8 cellular contexts compared by ENCODE assay signal in genomic region chr10:109914966-109915365, GRCh38. TPM values are rescaled to one million over a fixed set of nuclear protein-coding genes. Genes with fewer than 3 reads are reported as not detected.
DNase-seq lines count a peak whose midpoint lies in the region; ATAC-seq lines count a peak whose summit lies in the region.

No MANE protein-coding gene starts in this region.

- H3K4me2 ChIP-seq in mesenchymal stem cell (ENCODE audit: low read length, poor library complexity, severe bottlenecking) (no peak overlapping the region), mesendoderm (ENCODE audit: low read length) (no peak overlapping the region)

- peak overlapping the region; percentile 77 for H3K4me3 Mint-ChIP-seq in activated naive CD8-positive, alpha-beta T cell treated with anti-CD3 and anti-CD28 coated beads, Interleukin-2, amount 10 ng/mL, durations not matched to agents 7 days and 5 days

- no peak overlapping the region for H2BK5ac ChIP-seq in mesenchymal stem cell (ENCODE audit: low read depth, low read length, poor library complexity, severe bottlenecking)
- no peak overlapping the region for H2BK5ac ChIP-seq in mesendoderm (ENCODE audit: low read length)

- peaks cover 69% of the 10 kb centered on the region for H3K4me1 Mint-ChIP-seq in activated naive CD8-positive, alpha-beta T cell treated with anti-CD3 and anti-CD28 coated beads, Interleukin-2, amount 10 ng/mL, durations not matched to agents 7 days and 5 days

- H3K27me3 ChIP-seq in mesenchymal stem cell (ENCODE audit: control insufficient read depth in 1 of 2, insufficient read depth in 1 of 2, low read length in 2 of 2) (no peaks in the 10 kb centered on the region), mesendoderm (ENCODE audit: insufficient read depth, low read length, poor library complexity) (no peaks in the 10 kb centered on the region)

- no peak overlapping the region for H2AFZ ChIP-seq in mesenchymal stem cell (ENCODE audit: low read depth, low read length)

- no peak overlapping the region for H2BK12ac ChIP-seq in mesenchymal stem cell (ENCODE audit: low read length in 2 of 2)

- peaks cover 3% of the 10 kb centered on the region for H3K4me1 ChIP-seq in mesenchymal stem cell (ENCODE audit: control insufficient read depth, insufficient read depth, low read depth, low read length)
- no peaks in the 10 kb centered on the region for H3K4me1 ChIP-seq in mesendoderm (ENCODE audit: control insufficient read depth, low read depth, low read length)

- no peak overlapping the region for H3K4me3 ChIP-seq in mesenchymal stem cell (ENCODE audit: insufficient read depth in 1 of 2, low read depth in 1 of 2, low read length in 2 of 2)
- H3K4me3 ChIP-seq in mesendoderm (ENCODE audit: low read length), result no peak overlapping the region

- no peak overlapping the region for H2BK120ac ChIP-seq in mesenchymal stem cell (ENCODE audit: low read depth, low read length)
- no peak overlapping the region for H2BK120ac ChIP-seq in mesendoderm (ENCODE audit: low read depth, low read length)

- H2BK15ac ChIP-seq in mesenchymal stem cell (ENCODE audit: low read depth, poor library complexity, severe bottlenecking), result no peak overlapping the region
- no peak overlapping the region for H2BK15ac ChIP-seq in mesendoderm (replicated peaks; ENCODE audit: low read depth)

- H3K23ac ChIP-seq in mesenchymal stem cell (ENCODE audit: low read length in 2 of 2) (no peak overlapping the region), mesendoderm (ENCODE audit: low read length) (no peak overlapping the region)

- peak; percentile 87 for ATAC-seq in activated naive CD8-positive, alpha-beta T cell treated with anti-CD3 and anti-CD28 coated beads, Interleukin-2, amount 10 ng/mL, durations not matched to agents 7 days and 5 days (ENCODE audit: low read depth)
- ATAC-seq in HG03139 (IDR thresholded peaks at IDR 0.05; ENCODE audit: unreplicated experiment), result no peak

- H3K27ac Mint-ChIP-seq in activated naive CD8-positive, alpha-beta T cell treated with anti-CD3 and anti-CD28 coated beads, Interleukin-2, amount 10 ng/mL, durations not matched to agents 7 days and 5 days, result peak overlapping the region; percentile 73

- H3K36me3 ChIP-seq in mesenchymal stem cell (ENCODE audit: control insufficient read depth in 1 of 2, insufficient read depth in 2 of 2, low read depth in 1 of 2, low read length in 2 of 2), result peaks cover 9 to 35% of the 10 kb centered on the region in 2 experiments
- H3K36me3 ChIP-seq in mesendoderm (ENCODE audit: control insufficient read depth, insufficient read depth, low read length), result no peaks in the 10 kb centered on the region

- no peaks in the 10 kb centered on the region for H3K9me3 ChIP-seq in mesenchymal stem cell (ENCODE audit: control insufficient read depth, low read length)

- no peak overlapping the region for H3K56ac ChIP-seq in mesendoderm (ENCODE audit: low read length)

- H3K18ac ChIP-seq in mesenchymal stem cell (ENCODE audit: low read depth in 1 of 2, low read length in 2 of 2) (no peak overlapping the region), mesendoderm (ENCODE audit: low read length) (no peak overlapping the region)

- peak; percentile 34 for DNase-seq in stimulated activated CD4-positive, alpha-beta T cell treated with anti-CD3 and anti-CD28 coated beads, Interleukin-1b, Interleukin-23, amount 100 ng/mL, for 48 hours
- DNase-seq in stimulated activated CD4-positive, alpha-beta T cell treated with anti-CD3 and anti-CD28 coated beads, Interleukin-2, amount 100 ng/mL, for 48 hours, result no peak
- peak; percentile 72 to 94 for DNase-seq in NOMO-1 (lab: John Stamatoyannopoulos, UW; ENCODE audit: unreplicated experiment in 2 of 2)
- DNase-seq in activated naive CD8-positive, alpha-beta T cell treated with anti-CD3 and anti-CD28 coated beads, Interleukin-2, amount 10 ng/mL, durations not matched to agents 7 days and 5 days, result no peak
- DNase-seq in mesenchymal stem cell, result peak; percentile 91
- no peak for DNase-seq in mesendoderm
- no peak for DNase-seq in NCI-H748 (lab: John Stamatoyannopoulos, UW; ENCODE audit: unreplicated experiment)

- H3K9ac ChIP-seq in mesenchymal stem cell (ENCODE audit: low read length) (peak overlapping the region; percentile 28), mesendoderm (ENCODE audit: low read length) (no peak overlapping the region)

- no peaks in the 10 kb centered on the region for H3K79me2 ChIP-seq in mesendoderm (ENCODE audit: control insufficient read depth, insufficient read depth, low read length)

- POLR2A ChIA-PET in activated naive CD8-positive, alpha-beta T cell treated with anti-CD3 and anti-CD28 coated beads, Interleukin-2, amount 10 ng/mL, durations not matched to agents 7 days and 5 days (lab: Charles Lee), result no interaction called here

- peaks cover 5% of the 10 kb centered on the region for H3K9me3 Mint-ChIP-seq in activated naive CD8-positive, alpha-beta T cell treated with anti-CD3 and anti-CD28 coated beads, Interleukin-2, amount 10 ng/mL, durations not matched to agents 7 days and 5 days

- H4K5ac ChIP-seq in mesendoderm (ENCODE audit: low read length), result no peak overlapping the region

- no peak overlapping the region for H3K14ac ChIP-seq in mesenchymal stem cell (ENCODE audit: low read length in 2 of 2)

- H3K27me3 Mint-ChIP-seq in activated naive CD8-positive, alpha-beta T cell treated with anti-CD3 and anti-CD28 coated beads, Interleukin-2, amount 10 ng/mL, durations not matched to agents 7 days and 5 days, result no peaks in the 10 kb centered on the region

- H3K27ac ChIP-seq in mesenchymal stem cell (ENCODE audit: low read length, poor library complexity, severe bottlenecking) (peak overlapping the region; percentile 88), mesendoderm (ENCODE audit: low read depth, low read length) (no peak overlapping the region)

- no peak overlapping the region for H3K4ac ChIP-seq in mesenchymal stem cell (ENCODE audit: low read depth in 1 of 2, low read length in 2 of 2)
- H3K4ac ChIP-seq in mesendoderm (ENCODE audit: low read depth, low read length), result no peak overlapping the region

- H3K79me1 ChIP-seq in mesenchymal stem cell (replicated peaks; ENCODE audit: low read length, poor library complexity, severe bottlenecking) (peaks cover 5% of the 10 kb centered on the region), mesendoderm (ENCODE audit: low read length) (peaks cover 5% of the 10 kb centered on the region)

- peaks cover 69% of the 10 kb centered on the region for H3K36me3 Mint-ChIP-seq in activated naive CD8-positive, alpha-beta T cell treated with anti-CD3 and anti-CD28 coated beads, Interleukin-2, amount 10 ng/mL, durations not matched to agents 7 days and 5 days

- H2AK5ac ChIP-seq in mesenchymal stem cell (ENCODE audit: low read length, severe bottlenecking), result no peak overlapping the region
- no peak overlapping the region for H2AK5ac ChIP-seq in mesendoderm (ENCODE audit: low read length)

- H4K8ac ChIP-seq in mesenchymal stem cell (ENCODE audit: low read length) (no peak overlapping the region), mesendoderm (ENCODE audit: low read depth, low read length) (no peak overlapping the region)

- WGBS in mesenchymal stem cell, result 0% methylated on average over 1 of the region's 3 CpGs
- WGBS in mesendoderm (ENCODE audit: extremely low coverage, insufficient coverage, low lambda C conversion rate), result no CpG with 5 or more reads among the region's 3 CpGs

- H4K91ac ChIP-seq in mesenchymal stem cell (ENCODE audit: low read length), result no peak overlapping the region

RNA-seq across cellular contexts. Expression of gene XPNPEP1, which starts 8.3 kb away (rescaled TPM):
- 10 to 100 TPM; 92.9 to 99.4 TPM for total RNA-seq in activated naive CD8-positive, alpha-beta T cell treated with anti-CD3 and anti-CD28 coated beads, Interleukin-2, amount 10 ng/mL, durations not matched to agents 7 days and 5 days
- polyA plus RNA-seq in mesenchymal stem cell (2013, experiment 1 of 2), result 48.5 TPM
- polyA plus RNA-seq in mesenchymal stem cell (2013, experiment 2 of 2), result 47.3 TPM
- 25.4 TPM for polyA plus RNA-seq in mesendoderm (2013, experiment 1 of 2)
- 26.0 TPM for polyA plus RNA-seq in mesendoderm (2013, experiment 2 of 2)

Comparison
In these comparisons a context has a peak if more than half of its experiments do, and no peak if none do; other contexts are left out.
1. DNase-seq: peak in stimulated activated CD4-positive, alpha-beta T cell treated with anti-CD3 and anti-CD28 coated beads, Interleukin-1b, Interleukin-23, amount 100 ng/mL, for 48 hours (single experiment), NOMO-1 (2 of 2) and mesenchymal stem cell (single experiment); none in stimulated activated CD4-positive, alpha-beta T cell treated with anti-CD3 and anti-CD28 coated beads, Interleukin-2, amount 100 ng/mL, for 48 hours (0 of 2), activated naive CD8-positive, alpha-beta T cell treated with anti-CD3 and anti-CD28 coated beads, Interleukin-2, amount 10 ng/mL, durations not matched to agents 7 days and 5 days (single experiment), mesendoderm (single experiment) and NCI-H748 (single experiment).